1 cellular context compared by ENCODE assay signal in the genomic region with DNA sequence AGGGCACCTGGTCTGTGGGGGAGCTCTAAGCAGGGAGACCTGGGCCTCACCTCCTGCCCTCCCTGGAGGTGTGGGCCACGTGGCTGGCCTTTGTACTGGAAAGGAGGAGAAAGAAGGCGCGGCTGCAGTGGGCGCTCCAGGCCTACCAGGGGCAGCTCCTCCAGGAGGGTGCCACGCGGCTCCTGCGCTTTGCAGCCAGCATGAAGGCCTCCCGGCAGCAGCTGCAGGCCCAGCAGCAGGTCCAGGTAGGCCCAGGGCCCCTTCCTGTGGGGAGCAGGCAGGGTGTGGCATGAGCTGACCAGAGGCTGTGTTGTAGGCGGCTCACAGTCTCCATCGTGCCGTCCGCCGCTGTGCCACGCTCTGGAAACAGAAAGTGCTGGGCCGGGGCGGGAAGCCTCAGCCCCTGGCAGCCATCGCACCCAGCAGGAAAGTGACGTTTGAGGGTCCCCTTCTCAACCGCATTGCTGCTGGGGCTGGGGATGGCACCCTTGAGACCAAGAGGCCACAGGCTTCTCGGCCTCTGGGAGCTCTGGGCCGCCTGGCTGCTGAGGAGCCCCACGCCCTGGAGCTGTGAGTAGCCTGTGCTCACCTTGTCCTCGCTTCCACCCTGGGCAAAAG.
TF ChIP-seq lines count a peak whose summit lies in the region.

No MANE protein-coding gene starts in this region.

TF ChIP-seq in WTC11, 78 proteins besides CTCF, POLR2A, EP300 and RAD21:
- TF ChIP-seq PRDM15 (CRISPR knock-in tag; IDR thresholded peaks at IDR 0.05) (no peak), NFYB (CRISPR knock-in tag; conservative IDR thresholded peaks at IDR 0.05; ENCODE audit: low read depth) (no peak), RELA (CRISPR knock-in tag; IDR thresholded peaks at IDR 0.05; ENCODE audit: borderline replicate concordance) (no peak), IRF2 (CRISPR knock-in tag; IDR thresholded peaks at IDR 0.05; ENCODE audit: borderline replicate concordance, low read depth) (no peak), ZNF512 (CRISPR knock-in tag; IDR thresholded peaks at IDR 0.05; ENCODE audit: borderline replicate concordance) (no peak), ZBTB21 (CRISPR knock-in tag; IDR thresholded peaks at IDR 0.05; ENCODE audit: borderline replicate concordance) (no peak), ATF3 (CRISPR knock-in tag; conservative IDR thresholded peaks at IDR 0.05) (no peak)
